In genomic region chr1:112435448-112435847, GRCh38 we compare ENCODE assay signal across 28 cellular contexts.
"Had no signal": no experiment of that assay in that cellular context is flagged by ENCODE, and none has a peak within 500 bp of the region (broad histone marks: within the 10 kb centered on the region; RNA-seq: fewer than 3 reads in every experiment).

No MANE protein-coding gene starts in this region.

- ATAC-seq: activated CD8-positive, alpha-beta T cell treated with anti-CD3 and anti-CD28 coated beads for 36 hours; activated naive CD8-positive, alpha-beta T cell treated with anti-CD3 and anti-CD28 coated beads, Interleukin-2, amount 50 U/mL, for 24 hours; activated T-cell treated with anti-CD3 and anti-CD28 coated beads, Interleukin-2, amount 50 U/mL, for 4 hours; activated T-helper 17 cell treated with anti-CD3 and anti-CD28 coated beads, Interleukin-2, amount 50 U/mL, for 72 hours; left colon; mucosa of descending colon; natural killer cell treated with Interleukin-12 subunit alpha and Interleukin-12 subunit beta and Interleukin-15 and Interleukin-18, amount 100 ng/mL, for 72 hours; sciatic nerve; stimulated activated effector memory CD8-positive, alpha-beta T cell treated with anti-CD3 and anti-CD28 coated beads, Interleukin-12 subunit alpha, Interleukin-12 subunit beta, amount 100 ng/mL, for 72 hours had no signal

- H3K9me3 ChIP-seq: mucosa of descending colon, thyroid gland had no signal

- H3K4me3 ChIP-seq: esophagus squamous epithelium, mucosa of descending colon, SK-N-MC, skin epidermis, thyroid gland had no signal

- H3K36me3 ChIP-seq: thyroid gland had no signal

- DNase-seq: activated B cell treated with CpG ODN at 0.5 μM for 24 hours; activated CD4-positive, alpha-beta T cell treated with anti-CD3 and anti-CD28 coated beads, Interleukin-2, amount 50 U/mL, for 1 hour; activated CD8-positive, alpha-beta T cell treated with anti-CD3 and anti-CD28 coated beads for 36 hours; activated gamma-delta T cell treated with Interleukin-2 at 50 U/mL for 16 hours; activated naive CD8-positive, alpha-beta T cell treated with anti-CD3 and anti-CD28 coated beads, Interleukin-2, amount 50 U/mL, for 24 hours; activated T-cell treated with anti-CD3 and anti-CD28 coated beads, Interleukin-2, amount 50 U/mL, for 4 hours; amygdala; caudate nucleus; cortex of kidney; esophagus squamous epithelium; foreskin melanocyte; glutamatergic neuron; hippocampal formation; kidney; left colon; mucosa of descending colon; stimulated activated CD4-positive, alpha-beta T cell treated with anti-CD3 and anti-CD28 coated beads, Interleukin-12 subunit alpha, Interleukin-12 subunit beta, amount 100 ng/mL, for 4 hours; stimulated activated CD4-positive, alpha-beta T cell treated with anti-CD3 and anti-CD28 coated beads, Interleukin-4, amount 100 ng/mL, for 1 hour; substantia nigra; SW 1271; T1000; thyroid gland had no signal

- H3K27ac ChIP-seq: SK-N-MC, thyroid gland had no signal

- H3K27me3 ChIP-seq: esophagus squamous epithelium, thyroid gland had no signal
